In the genomic region with DNA sequence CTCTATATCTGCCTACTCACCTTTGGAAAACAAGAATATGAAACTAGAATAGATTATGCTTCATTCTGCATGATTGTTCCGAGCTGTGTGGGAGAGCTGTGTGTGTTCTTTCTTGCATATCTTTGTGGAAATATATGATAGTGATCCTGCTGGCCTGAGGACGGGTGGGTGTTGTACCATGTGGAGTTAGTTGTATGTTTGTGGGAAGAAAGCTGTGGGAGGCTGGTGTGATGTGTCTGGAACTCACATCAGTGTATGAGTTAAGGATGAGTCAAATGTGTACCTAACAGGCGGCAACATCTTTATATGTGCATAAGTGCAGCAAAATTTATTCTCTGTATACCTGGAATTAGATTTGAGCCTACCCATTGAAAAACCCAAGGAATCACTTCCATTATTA, we compare ENCODE assay signal across 1 cellular context.
TF ChIP-seq lines count a peak whose summit lies in the region.

No MANE protein-coding gene starts in this region.

TF ChIP-seq in IMR-90, 13 proteins besides CTCF, POLR2A, EP300 and RAD21 (continued from another document):
- TF ChIP-seq SMC3 (IDR thresholded peaks at IDR 0.05; ENCODE audit: low read depth, low read length), result no peak
- TF ChIP-seq RCOR1 (IDR thresholded peaks at IDR 0.05; ENCODE audit: insufficient replicate concordance, low read length), result no peak
- no peak for TF ChIP-seq MAFK (IDR thresholded peaks at IDR 0.05; ENCODE audit: low read depth, low read length)
- TF ChIP-seq, protein P1, sequence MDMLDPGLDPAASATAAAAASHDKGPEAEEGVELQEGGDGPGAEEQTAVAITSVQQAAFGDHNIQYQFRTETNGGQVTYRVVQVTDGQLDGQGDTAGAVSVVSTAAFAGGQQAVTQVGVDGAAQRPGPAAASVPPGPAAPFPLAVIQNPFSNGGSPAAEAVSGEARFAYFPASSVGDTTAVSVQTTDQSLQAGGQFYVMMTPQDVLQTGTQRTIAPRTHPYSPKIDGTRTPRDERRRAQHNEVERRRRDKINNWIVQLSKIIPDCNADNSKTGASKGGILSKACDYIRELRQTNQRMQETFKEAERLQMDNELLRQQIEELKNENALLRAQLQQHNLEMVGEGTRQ (IDR thresholded peaks at IDR 0.05; ENCODE audit: low read depth, low read length), result no peak
- no peak for TF ChIP-seq CEBPB (IDR thresholded peaks at IDR 0.05; ENCODE audit: low read depth, low read length)
- TF ChIP-seq RFX5 (IDR thresholded peaks at IDR 0.05; ENCODE audit: low read depth, low read length), result no peak
- no peak for TF ChIP-seq BHLHE40 (IDR thresholded peaks at IDR 0.05; ENCODE audit: low read depth, low read length)
- no peak for TF ChIP-seq CHD1 (IDR thresholded peaks at IDR 0.05; ENCODE audit: low read depth, low read length)
- TF ChIP-seq, protein P2, sequence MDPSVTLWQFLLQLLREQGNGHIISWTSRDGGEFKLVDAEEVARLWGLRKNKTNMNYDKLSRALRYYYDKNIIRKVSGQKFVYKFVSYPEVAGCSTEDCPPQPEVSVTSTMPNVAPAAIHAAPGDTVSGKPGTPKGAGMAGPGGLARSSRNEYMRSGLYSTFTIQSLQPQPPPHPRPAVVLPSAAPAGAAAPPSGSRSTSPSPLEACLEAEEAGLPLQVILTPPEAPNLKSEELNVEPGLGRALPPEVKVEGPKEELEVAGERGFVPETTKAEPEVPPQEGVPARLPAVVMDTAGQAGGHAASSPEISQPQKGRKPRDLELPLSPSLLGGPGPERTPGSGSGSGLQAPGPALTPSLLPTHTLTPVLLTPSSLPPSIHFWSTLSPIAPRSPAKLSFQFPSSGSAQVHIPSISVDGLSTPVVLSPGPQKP (IDR thresholded peaks at IDR 0.05; ENCODE audit: borderline replicate concordance, low read depth, low read length), result no peak
- no peak for TF ChIP-seq MXI1 (IDR thresholded peaks at IDR 0.05; ENCODE audit: borderline replicate concordance, low read depth, low read length)
